ENCODE assay signal across 23 cellular contexts in the genomic region with DNA sequence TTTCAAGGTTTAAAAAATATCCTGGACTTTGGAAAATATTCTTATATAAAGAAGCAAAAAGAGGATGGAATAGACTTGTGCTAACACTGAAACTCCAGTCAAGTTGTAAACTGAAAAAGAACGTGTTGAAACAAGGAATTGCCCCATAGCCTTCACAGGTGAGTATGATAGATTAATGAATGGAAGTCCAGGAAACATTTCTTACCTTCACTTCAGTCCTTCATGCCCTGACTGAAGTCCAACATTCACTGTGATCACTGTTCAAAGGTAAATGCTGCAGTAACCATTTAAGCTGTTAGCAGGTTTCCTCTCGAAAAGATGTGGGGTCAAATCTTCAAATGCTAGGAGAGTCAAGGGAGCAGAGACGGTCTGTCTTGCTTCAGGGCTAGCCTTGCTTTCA. TPM values are rescaled to one million over a fixed set of nuclear protein-coding genes. Genes with fewer than 3 reads are reported as not detected.
A peak's percentile ranks its signal among the peaks of the same experiment; 100 is the strongest.
DNase-seq lines count a peak whose midpoint lies in the region; ATAC-seq, FAIRE-seq and TF ChIP-seq lines count a peak whose summit lies in the region.
"Had no signal": no experiment of that assay in that cellular context is flagged by ENCODE, and none has a peak within 500 bp of the region (broad histone marks: within the 10 kb centered on the region; RNA-seq: fewer than 3 reads in every experiment).

No MANE protein-coding gene starts in this region.

- peaks cover 2% of the 10 kb centered on the region for H3K27me3 Mint-ChIP-seq in activated CD4-positive, alpha-beta T cell treated with anti-CD3 and anti-CD28 coated beads, Interleukin-2, amount 10 ng/mL, durations not matched to agents 24 days and 14 days
- peaks cover 8% of the 10 kb centered on the region for H3K27me3 Mint-ChIP-seq in activated T-cell treated with anti-CD3 and anti-CD28 coated beads, Interleukin-2, amount 50 U/mL, for 72 hours (ENCODE audit: low read depth)

- H3F3A ChIP-seq in SK-N-SH (replicated peaks; ENCODE audit: insufficient read depth), result no peaks in the 10 kb centered on the region

- H3K4me3 ChIP-seq in hepatocyte, result no peak overlapping the region
- no peak overlapping the region for H3K4me3 ChIP-seq in small intestine (ENCODE audit: low read depth in 1 of 2, low read length in 2 of 2)
- H3K4me3 ChIP-seq in SK-N-SH (ENCODE audit: low read depth in 2 of 2, low read length in 1 of 2), result no peak overlapping the region
- H3K4me3 ChIP-seq: BLaER1, GM23338 had no signal

- no peak for TF ChIP-seq RAD21 in SK-N-SH (IDR thresholded peaks at IDR 0.05; ENCODE audit: low read length)

- CTCF ChIA-PET in SK-N-SH (lab: Yijun Ruan, JAX), result interaction anchor here (2.1 to 2.7 kb wide), 2 partner anchors 19 to 135 kb away, joined by 7 to 11 read pairs; no protein-coding TSS in a partner anchor

- H3K27ac ChIP-seq in hepatocyte, result no peak overlapping the region
- H3K27ac ChIP-seq in small intestine (ENCODE audit: low read depth in 1 of 2, low read length in 1 of 2), result no peak overlapping the region
- H3K27ac ChIP-seq in SK-N-SH (ENCODE audit: low read depth in 2 of 2, low read length in 1 of 2), result no peak overlapping the region
- H3K27ac ChIP-seq: 22Rv1, BLaER1, C4-2B had no signal

- no peaks in the 10 kb centered on the region for H3K9me3 Mint-ChIP-seq in activated CD4-positive, alpha-beta T cell treated with anti-CD3 and anti-CD28 coated beads, Interleukin-2, amount 10 ng/mL, durations not matched to agents 24 days and 14 days
- H3K9me3 Mint-ChIP-seq in activated T-cell treated with anti-CD3 and anti-CD28 coated beads, Interleukin-2, amount 50 U/mL, for 72 hours, result no peaks in the 10 kb centered on the region
- H3K9me3 Mint-ChIP-seq: CD4-positive, CD25-positive, alpha-beta regulatory T cell; CD8-positive, alpha-beta T cell; GM23338 had no signal

- no peak for TF ChIP-seq EP300 in SK-N-SH (IDR thresholded peaks at IDR 0.05; ENCODE audit: borderline replicate concordance in 1 of 2, low read depth in 1 of 2, low read length in 1 of 2)

- no peaks in the 10 kb centered on the region for H3K9me2 ChIP-seq in hepatocyte (replicated peaks; ENCODE audit: insufficient read depth)
- H3K9me2 ChIP-seq in SK-N-SH, result no peaks in the 10 kb centered on the region

- no peaks in the 10 kb centered on the region for H3K36me3 Mint-ChIP-seq in activated CD4-positive, alpha-beta T cell treated with anti-CD3 and anti-CD28 coated beads, Interleukin-2, amount 10 ng/mL, durations not matched to agents 24 days and 14 days (ENCODE audit: low read depth)
- H3K36me3 Mint-ChIP-seq in activated T-cell treated with anti-CD3 and anti-CD28 coated beads, Interleukin-2, amount 50 U/mL, for 72 hours (ENCODE audit: insufficient read depth in 2 of 2), result no peaks in the 10 kb centered on the region
- H3K36me3 Mint-ChIP-seq: CD4-positive, CD25-positive, alpha-beta regulatory T cell; CD8-positive, alpha-beta T cell had no signal

- H2AFZ ChIP-seq in hepatocyte, result no peak overlapping the region
- no peak overlapping the region for H2AFZ ChIP-seq in SK-N-SH (ENCODE audit: low read depth)
- H2AFZ ChIP-seq: GM23338 had no signal

- peak; percentile 43 for DNase-seq in activated CD4-positive, alpha-beta T cell treated with anti-CD3 and anti-CD28 coated beads, Interleukin-2, amount 10 ng/mL, durations not matched to agents 24 days and 14 days
- DNase-seq in activated CD4-positive, alpha-beta T cell treated with anti-CD3 and anti-CD28 coated beads for 48 hours, result no peak
- DNase-seq in hepatocyte (ENCODE audit: low spot score) (peak; percentile 25), left lobe of liver (ENCODE audit: low spot score) (no peak), small intestine (peak; percentile 86), SK-N-SH (no peak)
- no peak for DNase-seq in activated T-cell treated with anti-CD3 and anti-CD28 coated beads, Interleukin-2, amount 50 U/mL, for 72 hours
- DNase-seq: Caco-2; CD4-positive, CD25-positive, alpha-beta regulatory T cell; CD8-positive, alpha-beta T cell; DMS153; DND-41; H9 had no signal

- no peak overlapping the region for H3K9ac ChIP-seq in SK-N-SH
- H3K9ac ChIP-seq: BLaER1 had no signal

- no peak for FAIRE-seq in small intestine (lab: Jason Lieb, UNC)
- FAIRE-seq: A204.1, G401.6, GM19239 had no signal

- H3K4me2 ChIP-seq in hepatocyte (no peak overlapping the region), SK-N-SH (no peak overlapping the region)
- H3K4me2 ChIP-seq: BLaER1, GM23338 had no signal

- no peaks in the 10 kb centered on the region for H3K27me3 ChIP-seq in hepatocyte
- no peaks in the 10 kb centered on the region for H3K27me3 ChIP-seq in small intestine (ENCODE audit: control insufficient read depth in 2 of 2, insufficient read depth in 2 of 2, low read length in 2 of 2)
- H3K27me3 ChIP-seq in SK-N-SH (ENCODE audit: insufficient read depth), result no peaks in the 10 kb centered on the region
- H3K27me3 ChIP-seq: BLaER1 had no signal

- no peaks in the 10 kb centered on the region for H4K20me1 ChIP-seq in hepatocyte (ENCODE audit: insufficient read depth, poor library complexity, severe bottlenecking)
- H4K20me1 ChIP-seq in SK-N-SH (ENCODE audit: insufficient read depth), result no peaks in the 10 kb centered on the region
- H4K20me1 ChIP-seq: BLaER1 had no signal

- H3K27ac Mint-ChIP-seq in activated CD4-positive, alpha-beta T cell treated with anti-CD3 and anti-CD28 coated beads, Interleukin-2, amount 10 ng/mL, durations not matched to agents 24 days and 14 days, result no peak overlapping the region
- no peak overlapping the region for H3K27ac Mint-ChIP-seq in activated T-cell treated with anti-CD3 and anti-CD28 coated beads, Interleukin-2, amount 50 U/mL, for 72 hours
- H3K27ac Mint-ChIP-seq: B cell; CD4-positive, CD25-positive, alpha-beta regulatory T cell; CD8-positive, alpha-beta T cell; GM23338; H9 had no signal

- H3K4me1 ChIP-seq in hepatocyte (ENCODE audit: insufficient read depth), result no peaks in the 10 kb centered on the region
- no peaks in the 10 kb centered on the region for H3K4me1 ChIP-seq in small intestine (ENCODE audit: control insufficient read depth in 2 of 2, insufficient read depth in 1 of 2, low read depth in 1 of 2, low read length in 1 of 2)
- no peaks in the 10 kb centered on the region for H3K4me1 ChIP-seq in SK-N-SH (ENCODE audit: control insufficient read depth in 1 of 2, insufficient read depth in 2 of 2, low read depth in 1 of 2, low read length in 1 of 2)
- H3K4me1 ChIP-seq: BLaER1 had no signal

- no peaks in the 10 kb centered on the region for H3K36me3 ChIP-seq in hepatocyte (replicated peaks; ENCODE audit: insufficient read depth, low read depth)
- H3K36me3 ChIP-seq in small intestine (ENCODE audit: control insufficient read depth in 2 of 2, insufficient read depth in 2 of 2, low read length in 2 of 2), result peaks cover 2 to 6% of the 10 kb centered on the region in 2 donors
- H3K36me3 ChIP-seq in SK-N-SH (replicated peaks in 1 of 2; ENCODE audit: control insufficient read depth in 1 of 2, insufficient read depth in 2 of 2, low read length in 1 of 2), result no peaks in the 10 kb centered on the region
- H3K36me3 ChIP-seq: BLaER1 had no signal

- intact Hi-C loops in activated CD4-positive, alpha-beta T cell treated with anti-CD3 and anti-CD28 coated beads, Interleukin-2, amount 10 ng/mL, durations not matched to agents 24 days and 14 days (cut with micrococcal nuclease), result no loop called here

- H3K9me3 ChIP-seq in hepatocyte (ENCODE audit: low read depth), result no peaks in the 10 kb centered on the region
- no peaks in the 10 kb centered on the region for H3K9me3 ChIP-seq in small intestine (ENCODE audit: control insufficient read depth, low read depth)
- no peaks in the 10 kb centered on the region for H3K9me3 ChIP-seq in SK-N-SH
- H3K9me3 ChIP-seq: BLaER1, Caco-2 had no signal

- no peaks in the 10 kb centered on the region for H3K79me2 ChIP-seq in hepatocyte
- no peaks in the 10 kb centered on the region for H3K79me2 ChIP-seq in SK-N-SH (ENCODE audit: insufficient read depth)

- 31% methylated on average over 3 of the region's 3 CpGs for WGBS in hepatocyte (ENCODE audit: low lambda C conversion rate, missing lambda C conversion rate)
- whole genome bisulfite sequencing in small intestine, 3 donors, result 12 to 54% (median 35%) methylated on average over 3 of the region's 3 CpGs
- WGBS in SK-N-SH (ENCODE audit: low lambda C conversion rate), result 79% methylated on average over 3 of the region's 3 CpGs

- peak; percentile 53 for ATAC-seq in left lobe of liver
- no peak for ATAC-seq in activated T-cell treated with anti-CD3 and anti-CD28 coated beads, Interleukin-2, amount 50 U/mL, for 72 hours (replicated peaks in 1 of 2)
- ATAC-seq in GM21515 (IDR thresholded peaks at IDR 0.05; ENCODE audit: unreplicated experiment), result no peak
- ATAC-seq: CD8-positive, alpha-beta T cell; GM23338; HCT116 had no signal

- POLR2A ChIA-PET in SK-N-SH (lab: Yijun Ruan, JAX), result no interaction called here

- no peak overlapping the region for H3K4me3 Mint-ChIP-seq in activated CD4-positive, alpha-beta T cell treated with anti-CD3 and anti-CD28 coated beads, Interleukin-2, amount 10 ng/mL, durations not matched to agents 24 days and 14 days
- H3K4me3 Mint-ChIP-seq in activated T-cell treated with anti-CD3 and anti-CD28 coated beads, Interleukin-2, amount 50 U/mL, for 72 hours, result no peak overlapping the region
- H3K4me3 Mint-ChIP-seq: B cell; CD4-positive, CD25-positive, alpha-beta regulatory T cell; CD8-positive, alpha-beta T cell; GM23338; H9 had no signal

- no peaks in the 10 kb centered on the region for H3K4me1 Mint-ChIP-seq in activated CD4-positive, alpha-beta T cell treated with anti-CD3 and anti-CD28 coated beads, Interleukin-2, amount 10 ng/mL, durations not matched to agents 24 days and 14 days
- no peaks in the 10 kb centered on the region for H3K4me1 Mint-ChIP-seq in activated T-cell treated with anti-CD3 and anti-CD28 coated beads, Interleukin-2, amount 50 U/mL, for 72 hours (ENCODE audit: low read depth)
- H3K4me1 Mint-ChIP-seq: B cell; CD4-positive, CD25-positive, alpha-beta regulatory T cell had no signal

- TF ChIP-seq CTCF in hepatocyte (IDR thresholded peaks at IDR 0.05; ENCODE audit: poor library complexity) (no peak), SK-N-SH (IDR thresholded peaks at IDR 0.05) (no peak)

TF ChIP-seq in SK-N-SH, 30 proteins besides CTCF, POLR2A, EP300 and RAD21 (continues in another document):
- no peak for TF ChIP-seq JUND (IDR thresholded peaks at IDR 0.05)
- TF ChIP-seq POLR2AphosphoS5 (IDR thresholded peaks at IDR 0.05; ENCODE audit: low read depth, low read length), result no peak
- no peak for TF ChIP-seq EZH2phosphoT487 (IDR thresholded peaks at IDR 0.05; ENCODE audit: borderline replicate concordance, low read depth)
- TF ChIP-seq FOXM1 (IDR thresholded peaks at IDR 0.05; ENCODE audit: low read depth), result no peak
- TF ChIP-seq FOSL2 (IDR thresholded peaks at IDR 0.05; ENCODE audit: borderline replicate concordance, low read depth), result no peak

RNA-seq across cellular contexts. Expression of a gene that starts 46.2 kb away (rescaled TPM):
- total RNA-seq in activated CD4-positive, alpha-beta T cell treated with anti-CD3 and anti-CD28 coated beads, Interleukin-2, amount 10 ng/mL, durations not matched to agents 24 days and 14 days, result 0.90 and 1.2 TPM in 2 replicates
- total RNA-seq in hepatocyte, result 4.1 and 5.0 TPM in 2 replicates
- 2.7 and 2.9 TPM in 2 replicates for polyA plus RNA-seq in hepatocyte
- total RNA-seq in left lobe of liver, result 3.6 TPM
- polyA plus RNA-seq in small intestine, result 10 to 100 TPM in 2 of 3 donors, 1 to 10 TPM in 1; 5.3 to 13.6 (median 12.4) TPM
- total RNA-seq in activated T-cell treated with anti-CD3 and anti-CD28 coated beads, Interleukin-2, amount 50 U/mL, for 72 hours, result 1 to 10 TPM; 3.6 to 4.3 TPM
- 1.9 and 2.8 TPM in 2 replicates for polyA plus RNA-seq in SK-N-SH (2012; rRNA removed)
- polyA plus RNA-seq in SK-N-SH (2012; cell fraction: cytosol; rRNA removed), result 2.9 and 3.2 TPM in 2 replicates
- polyA plus RNA-seq in SK-N-SH (2012; cell fraction: nucleus; rRNA removed), result 1.4 and 2.3 TPM in 2 replicates
- total RNA-seq: GM23338, H9 had no signal
- polyA plus RNA-seq: GM23338 had no signal

Comparison
In these comparisons a context has a peak if more than half of its experiments do, and no peak if none do; other contexts are left out.
1. DNase-seq: peak in activated CD4-positive, alpha-beta T cell treated with anti-CD3 and anti-CD28 coated beads, Interleukin-2, amount 10 ng/mL, durations not matched to agents 24 days and 14 days (single experiment), hepatocyte (single experiment) and small intestine (single experiment); none in activated CD4-positive, alpha-beta T cell treated with anti-CD3 and anti-CD28 coated beads for 48 hours (single experiment), left lobe of liver (single experiment), activated T-cell treated with anti-CD3 and anti-CD28 coated beads, Interleukin-2, amount 50 U/mL, for 72 hours (0 of 2) and SK-N-SH (single experiment).